In the genomic region with DNA sequence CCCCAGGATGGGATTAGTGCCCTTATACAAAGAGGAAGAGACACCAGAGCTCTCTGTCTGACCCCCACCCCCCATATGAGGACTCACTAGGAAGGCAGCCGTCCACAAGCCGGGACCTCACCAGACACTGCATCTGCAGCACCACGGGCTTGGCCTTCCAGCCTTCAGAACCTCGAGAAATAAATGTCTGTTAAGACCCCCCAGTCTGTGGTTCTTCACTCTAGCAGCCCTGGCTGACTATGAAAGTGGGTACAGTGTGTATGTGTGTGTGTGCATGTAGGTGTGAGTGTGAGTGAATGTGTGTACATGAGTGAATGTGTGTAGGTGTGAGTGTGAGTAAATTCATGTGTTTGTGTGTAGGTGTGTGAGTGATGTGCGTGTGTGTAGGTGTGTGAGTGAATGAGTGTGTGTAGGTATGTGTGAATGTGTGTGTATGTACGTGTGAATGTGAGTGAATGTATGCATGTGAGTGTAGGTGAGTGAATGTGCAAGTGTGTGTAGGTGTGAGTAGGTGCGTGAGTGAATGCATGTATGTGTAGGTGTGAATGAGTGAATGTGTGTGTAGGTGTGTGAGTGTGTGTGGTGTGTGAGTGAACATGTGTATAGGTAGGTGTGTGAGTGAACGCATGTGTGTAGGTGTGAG, we compare ENCODE assay signal across 27 cellular contexts.
"Had no signal": no experiment of that assay in that cellular context is flagged by ENCODE, and none has a peak within 500 bp of the region (broad histone marks: within the 10 kb centered on the region; RNA-seq: fewer than 3 reads in every experiment).

No MANE protein-coding gene starts in this region.

- H3K27me3 Mint-ChIP-seq: naive B cell; stimulated activated memory B cell treated with anti-CD40 and anti-IgM and Interleukin-4, amounts not matched to agents 10 μg/mL and 1 μg/mL and 100 μg/mL, for 72 hours had no signal

- H3K9me3 ChIP-seq: mucosa of descending colon, prostate gland, right atrium auricular region, spleen, thoracic aorta, tibial nerve, upper lobe of right lung had no signal

- H3K36me3 ChIP-seq: neural progenitor cell, prostate gland, right atrium auricular region, spleen, thoracic aorta, tibial nerve, upper lobe of right lung had no signal

- H3K9me3 Mint-ChIP-seq: effector memory CD8-positive, alpha-beta T cell; memory B cell; mesothelial cell of epicardium; nephron; neural progenitor cell; stimulated activated memory B cell treated with anti-CD40 and anti-IgM and Interleukin-4, amounts not matched to agents 10 μg/mL and 1 μg/mL and 100 μg/mL, for 72 hours had no signal

- H3K27me3 ChIP-seq: neural progenitor cell, right atrium auricular region, tibial nerve, upper lobe of right lung had no signal

- H3K4me1 Mint-ChIP-seq: memory B cell; mesothelial cell of epicardium; naive B cell; nephron; neural progenitor cell; stimulated activated memory B cell treated with anti-CD40 and anti-IgM and Interleukin-4, amounts not matched to agents 10 μg/mL and 1 μg/mL and 100 μg/mL, for 72 hours had no signal

- H3K4me2 ChIP-seq: neural progenitor cell had no signal

- H3K4me1 ChIP-seq: neural progenitor cell, prostate gland, right atrium auricular region, spleen, tibial nerve, upper lobe of right lung had no signal

- FAIRE-seq: endometrium, frontal cortex, kidney had no signal

- ATAC-seq: effector memory CD8-positive, alpha-beta T cell; left lobe of liver; mucosa of descending colon; stimulated activated memory B cell treated with anti-CD40 and anti-IgM and Interleukin-4, amounts not matched to agents 10 μg/mL and 1 μg/mL and 100 μg/mL, for 72 hours; stimulated activated naive CD8-positive, alpha-beta T cell treated with anti-CD3 and anti-CD28 coated beads, Interleukin-15, Interleukin-2, amounts not matched to agents 100 U/mL and 50 U/mL, for 24 hours; upper lobe of right lung had no signal

- H3K4me3 Mint-ChIP-seq: effector memory CD8-positive, alpha-beta T cell; memory B cell; mesothelial cell of epicardium; naive B cell; nephron; neural progenitor cell; stimulated activated memory B cell treated with anti-CD40 and anti-IgM and Interleukin-4, amounts not matched to agents 10 μg/mL and 1 μg/mL and 100 μg/mL, for 72 hours had no signal

- H3K9ac ChIP-seq: neural progenitor cell had no signal

- H3K4me3 ChIP-seq: lung, mucosa of descending colon, neural progenitor cell, prostate gland, right atrium auricular region, skin epidermis, spleen, thoracic aorta, tibial nerve, upper lobe of right lung had no signal

- H3K27ac Mint-ChIP-seq: effector memory CD8-positive, alpha-beta T cell; memory B cell; mesothelial cell of epicardium; naive B cell; nephron; neural progenitor cell; stimulated activated memory B cell treated with anti-CD40 and anti-IgM and Interleukin-4, amounts not matched to agents 10 μg/mL and 1 μg/mL and 100 μg/mL, for 72 hours had no signal

- H3K36me3 Mint-ChIP-seq: memory B cell; mesothelial cell of epicardium; naive B cell; neural progenitor cell; stimulated activated memory B cell treated with anti-CD40 and anti-IgM and Interleukin-4, amounts not matched to agents 10 μg/mL and 1 μg/mL and 100 μg/mL, for 72 hours had no signal

- H3K27ac ChIP-seq: neural progenitor cell, prostate gland, right atrium auricular region, skin epidermis, spleen, thoracic aorta, tibial nerve, upper lobe of right lung had no signal

- H2AFZ ChIP-seq: neural progenitor cell had no signal

- DNase-seq: cortex of kidney; effector memory CD8-positive, alpha-beta T cell; erythroblast; head of caudate nucleus; kidney; mucosa of descending colon; naive B cell; nucleus accumbens; spleen; stimulated activated CD4-positive, alpha-beta T cell treated with anti-CD3 and anti-CD28 coated beads, Interleukin-4, amount 100 ng/mL, for 4 hours; stimulated activated naive CD8-positive, alpha-beta T cell treated with anti-CD3 and anti-CD28 coated beads, Interleukin-15, Interleukin-2, amounts not matched to agents 100 U/mL and 50 U/mL, for 24 hours; substantia nigra; upper lobe of right lung had no signal
